In genomic region chr12:92827836-92828431, GRCh38 we compare ENCODE assay signal across 8 cellular contexts.
DNase-seq lines count a peak whose midpoint lies in the region; ATAC-seq, FAIRE-seq and TF ChIP-seq lines count a peak whose summit lies in the region.

No MANE protein-coding gene starts in this region.

- H3K4me1 ChIP-seq in H1 (replicated peaks in 1 of 4; ENCODE audit: control insufficient read depth in 3 of 4, insufficient read depth in 4 of 4, low read length in 3 of 4), result no peaks in the 10 kb centered on the region

- no peak overlapping the region for H3K4me3 ChIP-seq in H1 (ENCODE audit: extremely low read depth in 1 of 4, insufficient read depth in 2 of 4, low read depth in 3 of 4, low read length in 4 of 4)

- H3K4me2 ChIP-seq in H1 (ENCODE audit: insufficient read depth in 1 of 2, low read depth in 2 of 2, low read length in 2 of 2), result no peak overlapping the region

- no peak overlapping the region for H3K56ac ChIP-seq in H1 (replicated peaks; ENCODE audit: insufficient read length, low read depth, low read length)

- H4K91ac ChIP-seq in H1 (replicated peaks; ENCODE audit: insufficient read length, low read length), result no peak overlapping the region

- no peak overlapping the region for H4K5ac ChIP-seq in H1 (ENCODE audit: insufficient read length, low read depth, low read length)

- H4K8ac ChIP-seq in H1 (ENCODE audit: extremely low read depth, insufficient read depth, low read length), result no peak overlapping the region

- peak; percentile 62 to 67 for TF ChIP-seq RAD21 in H1 (IDR thresholded peaks at IDR 0.05 in 1 of 2, conservative IDR thresholded peaks at IDR 0.05 in 1 of 2; ENCODE audit: low read depth in 2 of 2, low read length in 2 of 2)

- no peak overlapping the region for H3K23ac ChIP-seq in H1 (ENCODE audit: insufficient read length)

- no peak for ATAC-seq in HG02759 (IDR thresholded peaks at IDR 0.05; ENCODE audit: unreplicated experiment)

- H2BK120ac ChIP-seq in H1 (replicated peaks; ENCODE audit: low read depth, low read length), result no peak overlapping the region

- POLR2A ChIA-PET in H1 (lab: Charles Lee; ENCODE audit: partially characterized antibody), result no interaction called here

- no peaks in the 10 kb centered on the region for H3K79me2 ChIP-seq in H1 (ENCODE audit: control insufficient read depth in 1 of 2, insufficient read depth in 2 of 2, low read length in 2 of 2)

- H3K4ac ChIP-seq in H1 (replicated peaks; ENCODE audit: insufficient read length, low read depth, low read length), result no peak overlapping the region

- no peak for TF ChIP-seq EP300 in H1 (IDR thresholded peaks at IDR 0.05; ENCODE audit: borderline replicate concordance in 1 of 2, low read depth in 2 of 2, low read length in 2 of 2)

- no peaks in the 10 kb centered on the region for H3K27me3 ChIP-seq in H1 (replicated peaks in 1 of 4; ENCODE audit: control insufficient read depth in 3 of 4, extremely low read depth in 1 of 4, insufficient read depth in 3 of 4, low read length in 3 of 4)

- 52% methylated on average over 4 of the region's 4 CpGs; no CpG with 5 or more reads in 1 of the 2 experiments for WGBS in H1 (ENCODE audit: extremely low coverage in 1 of 2, insufficient coverage in 1 of 2, insufficient read length in 1 of 2, insufficient replicate concordance in 2 of 2, low coverage in 1 of 2, low lambda C conversion rate in 2 of 2, missing lambda C conversion rate in 1 of 2), 2 experiments

- no peaks in the 10 kb centered on the region for H4K20me1 ChIP-seq in H1 (replicated peaks in 1 of 2; ENCODE audit: control insufficient read depth in 1 of 2, insufficient read depth in 2 of 2, low read length in 2 of 2)

- peak; percentile 58 for FAIRE-seq in H1 (lab: Jason Lieb, UNC)

- H2BK5ac ChIP-seq in H1 (ENCODE audit: low read depth, low read length), result no peak overlapping the region

- H2BK15ac ChIP-seq in H1 (ENCODE audit: low read length), result no peak overlapping the region

- H3K27ac ChIP-seq in H1 (ENCODE audit: low read depth, low read length), result no peak overlapping the region

- no peak for TF ChIP-seq POLR2A in H1 (IDR thresholded peaks at IDR 0.05; ENCODE audit: control extremely low read depth in 1 of 2, low read depth in 2 of 2, low read length in 2 of 2)

- TF ChIP-seq CTCF in H1 (IDR thresholded peaks at IDR 0.05; ENCODE audit: control extremely low read depth in 1 of 3, insufficient read depth in 1 of 3, low read depth in 1 of 3, low read length in 3 of 3), result peak in 2 of 3 experiments; percentile 43 to 71; a peak in 2 of 4 replicates

- DNase-seq in ELR (ENCODE audit: low read depth) (peak; percentile 73), HS-27A (ENCODE audit: low read depth) (peak; percentile 20), SW480 (ENCODE audit: low spot score) (peak; percentile 56), H1 (ENCODE audit: low read depth in 1 of 2, low spot score in 2 of 2) (no peak), non-pigmented ciliary epithelial cell (ENCODE audit: low read depth) (peak; percentile 8), SHP77 (lab: John Stamatoyannopoulos, UW) (no peak), kidney glomerular epithelial cell (lab: John Stamatoyannopoulos, UW) (no peak)

- no peaks in the 10 kb centered on the region for H3K79me1 ChIP-seq in H1 (ENCODE audit: low read depth, low read length)

- H3K36me3 ChIP-seq in H1 (ENCODE audit: control insufficient read depth in 2 of 4, insufficient read depth in 4 of 4, low read length in 3 of 4), result peaks cover 0 to 2% (median 0%) of the 10 kb centered on the region in 4 experiments; a peak in 1 of 8 replicates

- H2AFZ ChIP-seq in H1 (ENCODE audit: low read length), result no peak overlapping the region

- H2BK20ac ChIP-seq in H1 (ENCODE audit: low read length), result no peak overlapping the region

- no peak overlapping the region for H2AK5ac ChIP-seq in H1 (ENCODE audit: low read depth, low read length)

- no peak overlapping the region for H3K9ac ChIP-seq in H1 (replicated peaks in 1 of 4; ENCODE audit: extremely low read depth in 1 of 4, low read depth in 3 of 4, low read length in 3 of 4)

- CTCF ChIA-PET in H1 (lab: Charles Lee; ENCODE audit: partially characterized antibody), result interaction anchor here (0.6 to 1.4 kb wide), 21 partner anchors 10 to 1112 kb away, joined by 3 to 9 read pairs (median 4); no protein-coding TSS in a partner anchor

- no peak overlapping the region for H3K18ac ChIP-seq in H1 (ENCODE audit: extremely low read depth, low read length)

- H3K9me3 ChIP-seq in H1 (ENCODE audit: insufficient read depth in 2 of 2, low read depth in 1 of 2, low read length in 1 of 2), result no peaks in the 10 kb centered on the region

- H3K14ac ChIP-seq in H1 (ENCODE audit: insufficient read length), result no peak overlapping the region

- no peak overlapping the region for H2BK12ac ChIP-seq in H1 (ENCODE audit: low read depth, low read length)

- no peaks in the 10 kb centered on the region for H3K23me2 ChIP-seq in H1 (ENCODE audit: low read depth, low read length)

TF ChIP-seq in H1, 55 proteins besides CTCF, POLR2A, EP300 and RAD21:
- TF ChIP-seq MAFK (IDR thresholded peaks at IDR 0.05; ENCODE audit: low read depth, low read length) (no peak), KDM5A (IDR thresholded peaks at IDR 0.05; ENCODE audit: low read length) (no peak), YY1 (IDR thresholded peaks at IDR 0.05; ENCODE audit: low read depth, low read length) (no peak), SIRT6 (IDR thresholded peaks at IDR 0.05; ENCODE audit: low read length) (no peak), ATF3 (IDR thresholded peaks at IDR 0.05; ENCODE audit: insufficient read depth, low read depth, low read length) (no peak), FOSL1 (IDR thresholded peaks at IDR 0.05; ENCODE audit: insufficient read depth, low read depth, low read length) (no peak), JUN (IDR thresholded peaks at IDR 0.05; ENCODE audit: low read depth, low read length) (no peak), CHD2 (IDR thresholded peaks at IDR 0.05; ENCODE audit: low read length) (no peak), KDM4A (IDR thresholded peaks at IDR 0.05; ENCODE audit: low read depth, low read length, severe bottlenecking) (no peak), POLR2AphosphoS5 (IDR thresholded peaks at IDR 0.05; ENCODE audit: low read depth, low read length) (no peak), HDAC2 (IDR thresholded peaks at IDR 0.05; ENCODE audit: borderline replicate concordance in 1 of 2, low read depth in 2 of 2, low read length in 2 of 2) (no peak), EZH2 (IDR thresholded peaks at IDR 0.05; ENCODE audit: low read depth, low read length, severe bottlenecking) (no peak), RXRA (IDR thresholded peaks at IDR 0.05; ENCODE audit: insufficient read depth, low read depth, low read length) (no peak), RBBP5 (IDR thresholded peaks at IDR 0.05; ENCODE audit: borderline replicate concordance, low read depth, low read length) (no peak), ASH2L (IDR thresholded peaks at IDR 0.05; ENCODE audit: low read length) (no peak), RNF2 (IDR thresholded peaks at IDR 0.05; ENCODE audit: borderline replicate concordance, low read depth, low read length, missing control alignments, poor library complexity, severe bottlenecking) (no peak), BRCA1 (IDR thresholded peaks at IDR 0.05; ENCODE audit: low read depth, low read length) (no peak), CEBPB (IDR thresholded peaks at IDR 0.05; ENCODE audit: low read depth, low read length) (no peak), SAP30 (IDR thresholded peaks at IDR 0.05; ENCODE audit: insufficient read depth, insufficient replicate concordance, low read length) (no peak)
- TF ChIP-seq, protein P1, sequence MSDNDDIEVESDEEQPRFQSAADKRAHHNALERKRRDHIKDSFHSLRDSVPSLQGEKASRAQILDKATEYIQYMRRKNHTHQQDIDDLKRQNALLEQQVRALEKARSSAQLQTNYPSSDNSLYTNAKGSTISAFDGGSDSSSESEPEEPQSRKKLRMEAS (IDR thresholded peaks at IDR 0.05), result no peak
TF ChIP-seq in H1: peak in this region for 0.

Comparison
In these comparisons a context has a peak if more than half of its experiments do, and no peak if none do; other contexts are left out.
1. DNase-seq: peak in ELR (single experiment), HS-27A (single experiment), SW480 (single experiment) and non-pigmented ciliary epithelial cell (single experiment); none in H1 (0 of 2), SHP77 (0 of 2) and kidney glomerular epithelial cell (single experiment).